ENCODE assay signal across 12 cellular contexts in the genomic region with DNA sequence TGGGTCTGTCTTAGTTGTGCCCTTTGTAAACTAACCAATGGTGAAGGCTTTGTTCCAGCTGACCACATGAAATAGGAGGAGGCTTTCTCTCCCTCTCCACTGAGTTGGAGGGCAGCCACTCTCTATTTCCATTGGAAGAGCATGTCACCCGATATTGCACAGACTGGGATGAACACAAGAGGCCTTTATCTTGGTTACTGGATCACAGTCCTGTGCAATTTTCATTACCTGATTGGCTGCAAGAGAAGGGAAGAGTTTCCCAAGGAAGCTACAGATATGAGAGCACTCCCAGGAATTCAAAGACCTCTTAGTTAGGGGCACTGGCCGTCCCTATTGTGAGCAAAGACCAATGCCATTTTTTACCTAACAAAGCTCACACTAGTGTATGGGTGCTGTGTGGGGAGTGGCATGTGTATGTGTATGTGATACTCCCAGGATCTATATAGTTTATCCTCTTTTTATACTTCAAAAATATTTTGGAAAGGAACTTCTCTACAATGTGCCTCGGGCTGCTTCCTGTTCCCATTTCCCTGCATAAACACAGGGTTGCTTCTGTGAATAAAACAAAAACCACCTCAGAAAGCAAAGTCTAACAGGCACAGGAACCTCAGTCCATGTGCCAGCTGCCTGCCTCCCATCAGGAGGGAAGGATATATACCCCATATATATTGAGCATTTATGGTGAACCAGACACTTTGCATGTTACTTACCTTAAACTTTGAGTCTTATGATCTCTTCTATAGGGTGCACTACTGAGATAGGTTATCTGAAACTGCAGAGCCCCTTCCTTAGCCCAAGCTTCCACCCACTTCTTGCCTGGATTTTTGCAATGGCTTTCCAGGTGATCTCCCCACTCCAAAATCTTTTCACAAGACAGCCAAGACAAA.
DNase-seq lines count a peak whose midpoint lies in the region; ATAC-seq lines count a peak whose summit lies in the region.
"Had no signal": no experiment of that assay in that cellular context is flagged by ENCODE, and none has a peak within 500 bp of the region (broad histone marks: within the 10 kb centered on the region; RNA-seq: fewer than 3 reads in every experiment).

No MANE protein-coding gene starts in this region.

- DNase-seq in Ammon's horn (ENCODE audit: low spot score): peak; percentile 93
- DNase-seq in LHCN-M2 (ENCODE audit: low read depth): peak; percentile 89
- DNase-seq in anterior cingulate cortex (lab: John Stamatoyannopoulos, UW): peak in 43 of 58 donors; percentile 15 to 94 (median 51)
- DNase-seq in islet precursor cell: peak; percentile 94
- DNase-seq in NCI-H2227 treated with DMSO at 0.1 percent for 48 hours (lab: John Stamatoyannopoulos, UW): no peak
- DNase-seq in HUDEP-2 (lab: John Stamatoyannopoulos, UW; ENCODE audit: unreplicated experiment in 76 of 76): no peak
- DNase-seq in D341Med (ENCODE audit: low spot score): no peak
- DNase-seq: DND-41; natural killer cell; stimulated activated naive CD8-positive, alpha-beta T cell treated with anti-CD3 and anti-CD28 coated beads, Interleukin-15, amount 100 ng/mL, for 72 hours; WERI-Rb-1 had no signal

- no peak for ATAC-seq in HG03460 (IDR thresholded peaks at IDR 0.05; ENCODE audit: unreplicated experiment)
- ATAC-seq: natural killer cell; stimulated activated naive CD8-positive, alpha-beta T cell treated with anti-CD3 and anti-CD28 coated beads, Interleukin-15, amount 100 ng/mL, for 72 hours had no signal

Comparison
In these comparisons a context has a peak if more than half of its experiments do, and no peak if none do; other contexts are left out.
1. DNase-seq: peak in Ammon's horn (single experiment), LHCN-M2 (single experiment), anterior cingulate cortex (43 of 58) and islet precursor cell (single experiment); none in NCI-H2227 treated with DMSO at 0.1 percent for 48 hours (single experiment), HUDEP-2 (0 of 76) and D341Med (single experiment).